ENCODE assay signal across 36 cellular contexts in genomic region chr11:128214263-128214662, GRCh38.
"Had no signal": no experiment of that assay in that cellular context is flagged by ENCODE, and none has a peak within 500 bp of the region (broad histone marks: within the 10 kb centered on the region; RNA-seq: fewer than 3 reads in every experiment).

No MANE protein-coding gene starts in this region.

- H3K27me3 ChIP-seq: body of pancreas, breast epithelium, Peyer's patch, SJSA1 had no signal

- H3K9me2 ChIP-seq: SK-N-SH had no signal

- H3K4me3 ChIP-seq: body of pancreas, breast epithelium, Peyer's patch, SJSA1 had no signal

- ATAC-seq: activated CD8-positive, alpha-beta T cell treated with anti-CD3 and anti-CD28 coated beads for 36 hours; activated T-cell treated with anti-CD3 and anti-CD28 coated beads, Interleukin-2, amount 50 U/mL, for 72 hours; activated T-helper 17 cell treated with anti-CD3 and anti-CD28 coated beads, Interleukin-2, amount 50 U/mL, for 72 hours; body of pancreas had no signal

- H3K36me3 ChIP-seq: breast epithelium, Peyer's patch, SJSA1, WERI-Rb-1 had no signal

- DNase-seq: activated CD4-positive, alpha-beta T cell treated with anti-CD3 and anti-CD28 coated beads, Interleukin-2, amount 10 ng/mL, durations not matched to agents 24 days and 14 days; activated CD4-positive, alpha-beta T cell treated with anti-CD3 and anti-CD28 coated beads, Interleukin-2, amount 50 U/mL, for 4 hours; activated CD4-positive, CD25-positive, alpha-beta regulatory T cell; activated CD8-positive, alpha-beta T cell treated with anti-CD3 and anti-CD28 coated beads for 36 hours; activated effector memory CD4-positive, alpha-beta T cell treated with anti-CD3 and anti-CD28 coated beads, Interleukin-2, amount 50 U/mL, for 16 hours; activated naive CD4-positive, alpha-beta T cell; activated naive CD4-positive, alpha-beta T cell treated with anti-CD3 and anti-CD28 coated beads, Interleukin-2, amount 50 U/mL, for 16 hours; activated naive CD8-positive, alpha-beta T cell treated with anti-CD3 and anti-CD28 coated beads for 36 hours; activated T-cell treated with anti-CD3 and anti-CD28 coated beads, Interleukin-2, amount 50 U/mL, for 1 hour; activated T-cell treated with anti-CD3 and anti-CD28 coated beads, Interleukin-2, amount 50 U/mL, for 72 hours; amniotic stem cell; aorta; body of pancreas; Kasumi-1; KG1; MM.1S; NCI-H1092 treated with DMSO at 0.1 percent for 48 hours; NCI-H1417; NCI-H146; NCI-H187; NCI-H2029 treated with DMSO at 0.1 percent for 48 hours; NCI-H2107; NCI-H2171 treated with DMSO at 0.1 percent for 48 hours; NCI-H2227 treated with DMSO at 0.1 percent for 48 hours; NCI-H446; NCI-H510A treated with DMSO at 0.1 percent for 48 hours; NCI-H526 treated with DMSO at 0.1 percent for 48 hours; NCI-H774; Peyer's patch; RPMI8226; SHP77 treated with DMSO at 0.1 percent for 48 hours; SK-N-SH; WERI-Rb-1 had no signal

- H3K27ac ChIP-seq: body of pancreas, breast epithelium, Peyer's patch, SJSA1, WERI-Rb-1 had no signal

- H3K9ac ChIP-seq: SK-N-SH had no signal

- H3K4me1 ChIP-seq: breast epithelium, Peyer's patch had no signal

- H3K9me3 ChIP-seq: body of pancreas, breast epithelium, Peyer's patch, SJSA1, SK-N-SH had no signal

- H3K4me2 ChIP-seq: SK-N-SH had no signal
